In the genomic region with DNA sequence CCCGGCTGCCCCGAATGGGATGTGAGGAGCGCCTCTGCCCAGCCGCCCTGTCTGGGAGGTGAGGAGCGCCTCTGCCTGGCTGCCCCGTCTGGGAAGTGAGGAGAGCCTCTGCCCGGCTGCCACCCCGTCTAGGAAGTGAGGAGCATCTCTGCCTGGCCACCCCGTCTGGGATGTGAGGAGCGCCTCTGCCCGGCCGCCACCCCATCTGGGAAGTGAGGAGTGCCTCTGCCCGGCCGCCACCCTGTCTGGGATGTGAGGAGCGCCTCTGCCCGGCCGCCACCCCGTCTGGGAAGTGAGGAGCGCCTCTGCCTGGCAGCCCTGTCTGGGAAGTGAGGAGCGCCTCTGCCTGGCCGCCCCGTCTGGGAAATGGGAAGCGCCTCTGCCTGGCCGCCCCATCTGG, we compare ENCODE assay signal across 1 cellular context.
A peak's percentile ranks its signal among the peaks of the same experiment; 100 is the strongest.
TF ChIP-seq lines count a peak whose summit lies in the region.

No MANE protein-coding gene starts in this region.

TF ChIP-seq in K562, 482 proteins besides CTCF, POLR2A, EP300 and RAD21:
- TF ChIP-seq, protein P1, sequence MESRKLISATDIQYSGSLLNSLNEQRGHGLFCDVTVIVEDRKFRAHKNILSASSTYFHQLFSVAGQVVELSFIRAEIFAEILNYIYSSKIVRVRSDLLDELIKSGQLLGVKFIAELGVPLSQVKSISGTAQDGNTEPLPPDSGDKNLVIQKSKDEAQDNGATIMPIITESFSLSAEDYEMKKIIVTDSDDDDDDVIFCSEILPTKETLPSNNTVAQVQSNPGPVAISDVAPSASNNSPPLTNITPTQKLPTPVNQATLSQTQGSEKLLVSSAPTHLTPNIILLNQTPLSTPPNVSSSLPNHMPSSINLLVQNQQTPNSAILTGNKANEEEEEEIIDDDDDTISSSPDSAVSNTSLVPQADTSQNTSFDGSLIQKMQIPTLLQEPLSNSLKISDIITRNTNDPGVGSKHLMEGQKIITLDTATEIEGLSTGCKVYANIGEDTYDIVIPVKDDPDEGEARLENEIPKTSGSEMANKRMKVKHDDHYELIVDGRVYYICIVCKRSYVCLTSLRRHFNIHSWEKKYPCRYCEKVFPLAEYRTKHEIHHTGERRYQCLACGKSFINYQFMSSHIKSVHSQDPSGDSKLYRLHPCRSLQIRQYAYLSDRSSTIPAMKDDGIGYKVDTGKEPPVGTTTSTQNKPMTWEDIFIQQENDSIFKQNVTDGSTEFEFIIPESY (CRISPR knock-in tag; IDR thresholded peaks at IDR 0.05): peak; percentile 63
